In genomic region chr16:30416624-30417298, GRCh38 we compare ENCODE assay signal across 8 cellular contexts. TPM values are rescaled to one million over a fixed set of nuclear protein-coding genes. Genes with fewer than 3 reads are reported as not detected.
DNase-seq lines count a peak whose midpoint lies in the region; ATAC-seq and TF ChIP-seq lines count a peak whose summit lies in the region.

No MANE protein-coding gene starts in this region.

- peaks cover 4 to 18% (median 17%) of the 10 kb centered on the region in 3 donors for H3K4me1 ChIP-seq in skeletal muscle tissue (ENCODE audit: control insufficient read depth in 3 of 3, insufficient read depth in 3 of 3, low read length in 3 of 3)

- H3F3A ChIP-seq in SU-DHL-6 (ENCODE audit: insufficient read depth): peaks cover 38% of the 10 kb centered on the region

- H3K9ac ChIP-seq in SU-DHL-6 (ENCODE audit: low read length) (peak overlapping the region; percentile 66), skeletal muscle tissue (ENCODE audit: low read depth in 1 of 3, low read length in 3 of 3) (peak overlapping the region; percentile 36 to 90 (median 68))

- peak overlapping the region; percentile 61 for H3K4me2 ChIP-seq in SU-DHL-6 (ENCODE audit: low read depth, low read length, poor library complexity, severe bottlenecking)

- peak overlapping the region; percentile 29 for H2AFZ ChIP-seq in SU-DHL-6 (ENCODE audit: low read depth, low read length, severe bottlenecking)

- H3K79me2 ChIP-seq in SU-DHL-6 (ENCODE audit: insufficient read depth, low read length): 0 out of 2 replicates have a peak, but pooled peaks cover 4% of the 10 kb centered on the region

- H4K20me1 ChIP-seq in SU-DHL-6 (ENCODE audit: low read depth, low read length): no peaks in the 10 kb centered on the region

- peaks cover 3% of the 10 kb centered on the region; the same call in 1 of the 2 replicates for H3K36me3 ChIP-seq in SU-DHL-6 (ENCODE audit: low read length)
- peaks cover 7 to 21% (median 10%) of the 10 kb centered on the region in 3 donors for H3K36me3 ChIP-seq in skeletal muscle tissue (ENCODE audit: control insufficient read depth in 3 of 3, insufficient read depth in 3 of 3, low read length in 3 of 3)

- H3K9me3 ChIP-seq in SU-DHL-6 (ENCODE audit: insufficient read depth, low read length) (no peaks in the 10 kb centered on the region), skeletal muscle tissue (ENCODE audit: control insufficient read depth in 3 of 3, low read length in 3 of 3) (no peaks in the 10 kb centered on the region)

- peak in 1 of 2 donors; percentile 24 for DNase-seq in foreskin fibroblast
- DNase-seq in NCI-H524 (lab: John Stamatoyannopoulos, UW): no peak
- DNase-seq in NCI-H2107 (lab: John Stamatoyannopoulos, UW): no peak
- no peak for DNase-seq in ACHN

- TF ChIP-seq CTCF in SU-DHL-6 (IDR thresholded peaks at IDR 0.05; ENCODE audit: insufficient read depth, low read length, poor library complexity, severe bottlenecking) (no peak), foreskin fibroblast (IDR thresholded peaks at IDR 0.05; ENCODE audit: low read depth, low read length) (no peak)

- H3K4me3 ChIP-seq in GM08714 (ENCODE audit: low read length) (peak overlapping the region; percentile 61; the same call in 1 of the 2 replicates), SU-DHL-6 (ENCODE audit: insufficient read depth, low read length, poor library complexity, severe bottlenecking) (peak overlapping the region; percentile 44), foreskin fibroblast (ENCODE audit: low read depth in 1 of 2, low read length in 2 of 2) (peak overlapping the region; percentile 51 to 60), skeletal muscle tissue (ENCODE audit: low read length in 3 of 3) (peak overlapping the region; percentile 59 to 82 (median 81))

- ATAC-seq in HG02938 (IDR thresholded peaks at IDR 0.05; ENCODE audit: unreplicated experiment): no peak

- H3K27ac ChIP-seq in SU-DHL-6 (ENCODE audit: low read depth, low read length) (peak overlapping the region; percentile 66; the same call in 1 of the 2 replicates), skeletal muscle tissue (ENCODE audit: low read depth, low read length) (no peak overlapping the region)

- in situ Hi-C loops in ACHN (cut with HindIII; ENCODE audit: low pct_ligation_motif_present, low pct_unique_long_range_greater_than_20kb, low sequenced_read_pairs): no loop called here

- H3K27me3 ChIP-seq in SU-DHL-6 (ENCODE audit: low read length) (no peaks in the 10 kb centered on the region), skeletal muscle tissue (ENCODE audit: control insufficient read depth in 3 of 3, insufficient read depth in 3 of 3, low read length in 3 of 3) (no peaks in the 10 kb centered on the region)

- no peaks in the 10 kb centered on the region for H3K9me2 ChIP-seq in SU-DHL-6 (replicated peaks; ENCODE audit: insufficient read depth, low read length)

RNA-seq across cellular contexts. Expression of gene ZNF771, which starts 9.4 kb away (rescaled TPM):
- total RNA-seq in skeletal muscle tissue: 5.2 TPM

RNA-seq across cellular contexts. Expression of gene DCTPP1, which starts 13.1 kb away (rescaled TPM):
- total RNA-seq in skeletal muscle tissue: 26.1 TPM

RNA-seq across cellular contexts. Expression of gene ZNF48, which starts 21.5 kb away (rescaled TPM):
- total RNA-seq in skeletal muscle tissue: 6.3 TPM

RNA-seq across cellular contexts. Expression of gene SEPHS2, which starts 28.9 kb away (rescaled TPM):
- 7.3 TPM for total RNA-seq in skeletal muscle tissue

RNA-seq across cellular contexts. Expression of gene SEPTIN1, which starts 34.4 kb away (rescaled TPM):
- 0.52 TPM for total RNA-seq in skeletal muscle tissue
